ENCODE assay signal across 7 cellular contexts in the genomic region with DNA sequence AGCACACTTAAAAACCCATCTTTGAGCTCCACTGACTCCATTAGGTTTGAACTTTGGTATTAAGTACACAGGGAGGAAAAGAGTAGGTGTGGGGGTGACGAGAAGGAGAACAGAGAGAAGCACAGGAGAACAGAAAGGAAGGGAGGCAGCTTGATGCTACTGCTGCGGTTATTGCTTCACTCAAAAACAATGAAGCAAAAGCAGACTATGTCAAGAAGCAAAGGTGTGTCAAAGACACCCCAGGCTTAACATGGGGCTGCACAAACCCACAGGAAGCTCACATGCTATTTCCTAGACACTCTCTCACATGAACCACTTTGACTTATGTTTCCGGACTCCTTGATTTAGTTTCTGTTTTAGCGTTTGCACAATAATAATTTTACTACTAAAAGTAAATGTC.
DNase-seq lines count a peak whose midpoint lies in the region; ATAC-seq lines count a peak whose summit lies in the region.

No MANE protein-coding gene starts in this region.

- DNase-seq in Jurkat, Clone E6-1 (ENCODE audit: low read depth, low spot score), result peak; percentile 97
- peak; percentile 54 to 66 for DNase-seq in activated T-cell treated with anti-CD3 and anti-CD28 coated beads, Interleukin-2, amount 50 U/mL, for 72 hours
- DNase-seq in stimulated activated CD8-positive, alpha-beta memory T cell treated with anti-CD3 and anti-CD28 coated beads, Interleukin-15, amount 100 ng/mL, for 4 hours (ENCODE audit: low read depth in 2 of 2), result peak; percentile 12 to 53
- DNase-seq in left lobe of liver (ENCODE audit: low spot score), result no peak
- no peak for DNase-seq in NCI-H187 (lab: John Stamatoyannopoulos, UW)

- H3K27ac Mint-ChIP-seq in activated T-cell treated with anti-CD3 and anti-CD28 coated beads, Interleukin-2, amount 50 U/mL, for 72 hours, result peak overlapping the region; percentile 46

- peak overlapping the region; percentile 40 for H3K4me3 ChIP-seq in Jurkat, Clone E6-1 (ENCODE audit: low read length)

- peaks cover 6 to 8% of the 10 kb centered on the region in 2 donors for H3K36me3 Mint-ChIP-seq in activated T-cell treated with anti-CD3 and anti-CD28 coated beads, Interleukin-2, amount 50 U/mL, for 72 hours (ENCODE audit: insufficient read depth in 2 of 2)

- H3K4me1 Mint-ChIP-seq in activated T-cell treated with anti-CD3 and anti-CD28 coated beads, Interleukin-2, amount 50 U/mL, for 72 hours (ENCODE audit: low read depth), result peaks cover 89% of the 10 kb centered on the region

- ATAC-seq in GM21390 (IDR thresholded peaks at IDR 0.05; ENCODE audit: unreplicated experiment) (peak; percentile 99), GM18520 (IDR thresholded peaks at IDR 0.05; ENCODE audit: unreplicated experiment) (no peak), left lobe of liver (no peak)
- peak; percentile 99 for ATAC-seq in activated T-cell treated with anti-CD3 and anti-CD28 coated beads, Interleukin-2, amount 50 U/mL, for 72 hours (replicated peaks in 1 of 2)

- peaks cover 0 to 2% of the 10 kb centered on the region in 2 donors for H3K9me3 Mint-ChIP-seq in activated T-cell treated with anti-CD3 and anti-CD28 coated beads, Interleukin-2, amount 50 U/mL, for 72 hours

- H3K27me3 Mint-ChIP-seq in activated T-cell treated with anti-CD3 and anti-CD28 coated beads, Interleukin-2, amount 50 U/mL, for 72 hours (ENCODE audit: low read depth), result no peaks in the 10 kb centered on the region

- H3K4me3 Mint-ChIP-seq in activated T-cell treated with anti-CD3 and anti-CD28 coated beads, Interleukin-2, amount 50 U/mL, for 72 hours, result peak overlapping the region; percentile 67 to 81

Comparison
In these comparisons a context has a peak if more than half of its experiments do, and no peak if none do; other contexts are left out.
1. ATAC-seq: peak in GM21390 (single experiment) and activated T-cell treated with anti-CD3 and anti-CD28 coated beads, Interleukin-2, amount 50 U/mL, for 72 hours (2 of 2); none in GM18520 (single experiment) and left lobe of liver (single experiment).
2. DNase-seq: peak in Jurkat, Clone E6-1 (single experiment), activated T-cell treated with anti-CD3 and anti-CD28 coated beads, Interleukin-2, amount 50 U/mL, for 72 hours (2 of 2) and stimulated activated CD8-positive, alpha-beta memory T cell treated with anti-CD3 and anti-CD28 coated beads, Interleukin-15, amount 100 ng/mL, for 4 hours (2 of 2); none in left lobe of liver (single experiment) and NCI-H187 (0 of 2).